ENCODE assay signal across 20 cellular contexts in genomic region chr9:16121593-16121992, GRCh38.
A peak's percentile ranks its signal among the peaks of the same experiment; 100 is the strongest.
DNase-seq lines count a peak whose midpoint lies in the region; FAIRE-seq and TF ChIP-seq lines count a peak whose summit lies in the region.
"Had no signal": no experiment of that assay in that cellular context is flagged by ENCODE, and none has a peak within 500 bp of the region (broad histone marks: within the 10 kb centered on the region; RNA-seq: fewer than 3 reads in every experiment).

No MANE protein-coding gene starts in this region.

- H3K9me3 ChIP-seq in neuronal stem cell (replicated peaks in 1 of 2; ENCODE audit: control insufficient read depth in 2 of 2, insufficient read depth in 1 of 2, low read depth in 1 of 2, low read length in 2 of 2) = no peaks in the 10 kb centered on the region
- H3K9me3 ChIP-seq: left lung, pancreas had no signal

- H3K27me3 ChIP-seq in neuronal stem cell (ENCODE audit: control insufficient read depth in 3 of 3, insufficient read depth in 3 of 3, low read depth in 1 of 3, low read length in 3 of 3) = no peaks in the 10 kb centered on the region
- H3K27me3 ChIP-seq: left lung, pancreas had no signal

- no peak overlapping the region for H4K8ac ChIP-seq in neuronal stem cell (ENCODE audit: low read depth, low read length)

- H3K14ac ChIP-seq in neuronal stem cell (ENCODE audit: low read length) = no peak overlapping the region

- no peak for TF ChIP-seq CTCF in epithelial cell of esophagus (IDR thresholded peaks at IDR 0.05; ENCODE audit: insufficient read depth, low read depth, low read length, missing control alignments)

- H3K79me1 ChIP-seq in neuronal stem cell (ENCODE audit: low read depth, low read length) = no peaks in the 10 kb centered on the region

- H2BK12ac ChIP-seq in neuronal stem cell (ENCODE audit: low read length) = no peak overlapping the region

- no peak for FAIRE-seq in RCC 7860 (lab: Jason Lieb, UNC)
- FAIRE-seq: GM18507, pancreas had no signal

- H4K91ac ChIP-seq in neuronal stem cell (ENCODE audit: low read depth, low read length, poor library complexity) = no peak overlapping the region

- H3K4me1 Mint-ChIP-seq in activated CD4-positive, alpha-beta memory T cell treated with anti-CD3 and anti-CD28 coated beads, Interleukin-2, amount 10 ng/mL, durations not matched to agents 7 days and 5 days = no peaks in the 10 kb centered on the region
- H3K4me1 Mint-ChIP-seq: central memory CD8-positive, alpha-beta T cell had no signal

- no peak overlapping the region for H2BK15ac ChIP-seq in neuronal stem cell (ENCODE audit: low read length)

- POLR2A ChIA-PET in activated CD4-positive, alpha-beta memory T cell treated with anti-CD3 and anti-CD28 coated beads, Interleukin-2, amount 10 ng/mL, durations not matched to agents 7 days and 5 days (lab: Charles Lee) = no interaction called here

- no CpG with 5 or more reads among the region's 4 CpGs for WGBS in neuronal stem cell (ENCODE audit: extremely low coverage in 2 of 2, insufficient read length in 2 of 2, insufficient replicate concordance in 1 of 2), 2 donors

- H3K27ac ChIP-seq in neuronal stem cell (replicated peaks; ENCODE audit: low read length) = no peak overlapping the region
- H3K27ac ChIP-seq: left lung, pancreas had no signal

- no peak overlapping the region for H3K4me3 ChIP-seq in epithelial cell of esophagus (ENCODE audit: low read length)
- no peak overlapping the region for H3K4me3 ChIP-seq in neuronal stem cell (ENCODE audit: low read length in 2 of 2)
- H3K4me3 ChIP-seq: left lung, pancreas had no signal

- peaks cover 2 to 3% of the 10 kb centered on the region in 2 donors for H3K4me1 ChIP-seq in neuronal stem cell (ENCODE audit: control insufficient read depth in 2 of 2, insufficient read depth in 1 of 2, low read depth in 1 of 2, low read length in 2 of 2)
- H3K4me1 ChIP-seq: left lung, pancreas had no signal

- H3K36me3 Mint-ChIP-seq in activated CD4-positive, alpha-beta memory T cell treated with anti-CD3 and anti-CD28 coated beads, Interleukin-2, amount 10 ng/mL, durations not matched to agents 7 days and 5 days (ENCODE audit: low read depth) = no peaks in the 10 kb centered on the region
- H3K36me3 Mint-ChIP-seq: WTC11 had no signal

- no peak overlapping the region for H3K4ac ChIP-seq in neuronal stem cell (ENCODE audit: low read length)

- no peak overlapping the region for H2BK120ac ChIP-seq in neuronal stem cell (ENCODE audit: low read depth, low read length)

- no peak overlapping the region for H3K4me2 ChIP-seq in neuronal stem cell (ENCODE audit: insufficient read depth, low read length, poor library complexity, severe bottlenecking)

- no peaks in the 10 kb centered on the region for H3K9me3 Mint-ChIP-seq in activated CD4-positive, alpha-beta memory T cell treated with anti-CD3 and anti-CD28 coated beads, Interleukin-2, amount 10 ng/mL, durations not matched to agents 7 days and 5 days
- H3K9me3 Mint-ChIP-seq: H9; T-helper 1 cell treated with Interleukin-12 subunit alpha and Interleukin-12 subunit beta and Interleukin-4 antibody, amounts not matched to agents 30 μg/mL and 1 μg/mL, for 36 hours; WTC11 had no signal

- no peak overlapping the region for H3K9ac ChIP-seq in neuronal stem cell (ENCODE audit: low read depth, low read length, poor library complexity)

- CTCF ChIA-PET in activated CD4-positive, alpha-beta memory T cell treated with anti-CD3 and anti-CD28 coated beads, Interleukin-2, amount 10 ng/mL, durations not matched to agents 7 days and 5 days (lab: Charles Lee) = no interaction called here

- H2AK5ac ChIP-seq in neuronal stem cell (ENCODE audit: low read depth, low read length) = peak overlapping the region; percentile 12

- H2BK5ac ChIP-seq in neuronal stem cell (ENCODE audit: low read length) = no peak overlapping the region

- H3K18ac ChIP-seq in neuronal stem cell (ENCODE audit: low read length) = no peak overlapping the region

- H3K23ac ChIP-seq in neuronal stem cell (ENCODE audit: low read depth, low read length, poor library complexity) = no peak overlapping the region

- no peaks in the 10 kb centered on the region for H3K27me3 Mint-ChIP-seq in activated CD4-positive, alpha-beta memory T cell treated with anti-CD3 and anti-CD28 coated beads, Interleukin-2, amount 10 ng/mL, durations not matched to agents 7 days and 5 days
- H3K27me3 Mint-ChIP-seq: activated naive CD8-positive, alpha-beta T cell treated with anti-CD3 and anti-CD28 coated beads, Interleukin-2, amount 50 U/mL, for 24 hours; central memory CD8-positive, alpha-beta T cell; effector memory CD8-positive, alpha-beta T cell had no signal

- H2AFZ ChIP-seq in neuronal stem cell (ENCODE audit: low read length) = no peak overlapping the region

- H3K27ac Mint-ChIP-seq in activated CD4-positive, alpha-beta memory T cell treated with anti-CD3 and anti-CD28 coated beads, Interleukin-2, amount 10 ng/mL, durations not matched to agents 7 days and 5 days = no peak overlapping the region
- H3K27ac Mint-ChIP-seq: activated naive CD8-positive, alpha-beta T cell treated with anti-CD3 and anti-CD28 coated beads, Interleukin-2, amount 50 U/mL, for 24 hours; activated T-cell treated with anti-CD3 and anti-CD28 coated beads, Interleukin-2, amount 50 U/mL, for 72 hours; effector memory CD8-positive, alpha-beta T cell; H9; T-helper 1 cell treated with Interleukin-12 subunit alpha and Interleukin-12 subunit beta and Interleukin-4 antibody, amounts not matched to agents 30 μg/mL and 1 μg/mL, for 36 hours; WTC11 had no signal

- peak; percentile 82 for DNase-seq in ELR (ENCODE audit: low read depth)
- peak; percentile 7 for DNase-seq in RCC 7860 (ENCODE audit: low spot score)
- peak; percentile 75 for DNase-seq in epithelial cell of esophagus (ENCODE audit: low read depth)
- DNase-seq in neuronal stem cell (ENCODE audit: low spot score) = no peak
- DNase-seq in NOMO-1 treated with dmso at 0.1 percent for 144 hours (lab: John Stamatoyannopoulos, UW; ENCODE audit: unreplicated experiment) = no peak
- no peak for DNase-seq in SIG-M5 treated with dmso at 0.1 percent for 504 hours (lab: John Stamatoyannopoulos, UW; ENCODE audit: unreplicated experiment)
- DNase-seq in NCI-H2029 (lab: John Stamatoyannopoulos, UW) = no peak
- DNase-seq in activated CD4-positive, alpha-beta memory T cell treated with anti-CD3 and anti-CD28 coated beads, Interleukin-2, amount 10 ng/mL, durations not matched to agents 7 days and 5 days = no peak
- DNase-seq: activated naive CD8-positive, alpha-beta T cell treated with anti-CD3 and anti-CD28 coated beads, Interleukin-2, amount 50 U/mL, for 24 hours; activated T-cell treated with anti-CD3 and anti-CD28 coated beads, Interleukin-2, amount 50 U/mL, for 72 hours; effector memory CD8-positive, alpha-beta T cell; H9; left lung; NCI-H187; pancreas; Right ventricle myocardium superior had no signal

- no peak overlapping the region for H3K4me3 Mint-ChIP-seq in activated CD4-positive, alpha-beta memory T cell treated with anti-CD3 and anti-CD28 coated beads, Interleukin-2, amount 10 ng/mL, durations not matched to agents 7 days and 5 days
- H3K4me3 Mint-ChIP-seq: activated naive CD8-positive, alpha-beta T cell treated with anti-CD3 and anti-CD28 coated beads, Interleukin-2, amount 50 U/mL, for 24 hours; activated T-cell treated with anti-CD3 and anti-CD28 coated beads, Interleukin-2, amount 50 U/mL, for 72 hours; central memory CD8-positive, alpha-beta T cell; effector memory CD8-positive, alpha-beta T cell; H9; T-helper 1 cell treated with Interleukin-12 subunit alpha and Interleukin-12 subunit beta and Interleukin-4 antibody, amounts not matched to agents 30 μg/mL and 1 μg/mL, for 36 hours; WTC11 had no signal

- H3K36me3 ChIP-seq in neuronal stem cell (replicated peaks in 1 of 2; ENCODE audit: control insufficient read depth in 2 of 2, insufficient read depth in 2 of 2, low read length in 2 of 2) = no peaks in the 10 kb centered on the region
- H3K36me3 ChIP-seq: left lung, pancreas had no signal

Comparison
In these comparisons a context has a peak if more than half of its experiments do, and no peak if none do; other contexts are left out.
1. DNase-seq: peak in ELR (single experiment), RCC 7860 (single experiment) and epithelial cell of esophagus (single experiment); none in neuronal stem cell (single experiment), NOMO-1 treated with dmso at 0.1 percent for 144 hours (single experiment), SIG-M5 treated with dmso at 0.1 percent for 504 hours (single experiment), NCI-H2029 (single experiment) and activated CD4-positive, alpha-beta memory T cell treated with anti-CD3 and anti-CD28 coated beads, Interleukin-2, amount 10 ng/mL, durations not matched to agents 7 days and 5 days (single experiment).